In genomic region chr6:144659202-144659731, GRCh38 we compare ENCODE assay signal across 8 cellular contexts.
DNase-seq lines count a peak whose midpoint lies in the region; ATAC-seq and TF ChIP-seq lines count a peak whose summit lies in the region.

No MANE protein-coding gene starts in this region.

- ATAC-seq in GM18511 (IDR thresholded peaks at IDR 0.05; ENCODE audit: unreplicated experiment) = peak; percentile 81
- peak; percentile 94 for ATAC-seq in HG03135 (IDR thresholded peaks at IDR 0.05; ENCODE audit: unreplicated experiment)
- peak; percentile 39 for ATAC-seq in gastroesophageal sphincter

- H3K27ac ChIP-seq in gastroesophageal sphincter = peak overlapping the region in 1 of 4 donors; percentile 21

- no peaks in the 10 kb centered on the region for H3K27me3 ChIP-seq in gastroesophageal sphincter

- H3K27me3 Mint-ChIP-seq in T-helper 2 cell treated with Interferon-gamma antibody and Interleukin-4, amounts not matched to agents 5 μg/mL and 100 μg/mL, for 36 hours (ENCODE audit: low read depth) = no peaks in the 10 kb centered on the region

- peak overlapping the region; percentile 75 for H3K27ac Mint-ChIP-seq in T-helper 2 cell treated with Interferon-gamma antibody and Interleukin-4, amounts not matched to agents 5 μg/mL and 100 μg/mL, for 36 hours

- peaks cover 0 to 46% (median 5%) of the 10 kb centered on the region in 3 donors for H3K4me1 ChIP-seq in gastroesophageal sphincter

- peaks cover 31% of the 10 kb centered on the region for H3K4me1 Mint-ChIP-seq in T-helper 2 cell treated with Interferon-gamma antibody and Interleukin-4, amounts not matched to agents 5 μg/mL and 100 μg/mL, for 36 hours (ENCODE audit: low read depth)

- no peak for TF ChIP-seq CTCF in gastroesophageal sphincter (IDR thresholded peaks at IDR 0.05)

- TF ChIP-seq POLR2A in gastroesophageal sphincter (IDR thresholded peaks at IDR 0.05) = no peak

- H3K36me3 Mint-ChIP-seq in T-helper 2 cell treated with Interferon-gamma antibody and Interleukin-4, amounts not matched to agents 5 μg/mL and 100 μg/mL, for 36 hours (ENCODE audit: low read depth) = peaks cover 1% of the 10 kb centered on the region

- H3K9me3 ChIP-seq in gastroesophageal sphincter = no peaks in the 10 kb centered on the region

- H3K9me3 Mint-ChIP-seq in T-helper 2 cell treated with Interferon-gamma antibody and Interleukin-4, amounts not matched to agents 5 μg/mL and 100 μg/mL, for 36 hours = no peaks in the 10 kb centered on the region

- peak; percentile 15 for DNase-seq in AG08395 (ENCODE audit: low spot score)
- DNase-seq in T-helper 2 cell treated with Interferon-gamma antibody and Interleukin-4, amounts not matched to agents 5 μg/mL and 100 μg/mL, for 36 hours (ENCODE audit: low spot score) = peak; percentile 6
- DNase-seq in retina = peak; percentile 69
- no peak for DNase-seq in epidermal melanocyte (ENCODE audit: insufficient read length, low spot score)
- DNase-seq in GF-D8 (lab: John Stamatoyannopoulos, UW) = no peak

- WGBS in gastroesophageal sphincter (ENCODE audit: low coverage in 1 of 2), 2 donors = 34 to 65% methylated on average over 5 of the region's 5 CpGs

- no peak for TF ChIP-seq EP300 in gastroesophageal sphincter (IDR thresholded peaks at IDR 0.05)

- H3K36me3 ChIP-seq in gastroesophageal sphincter = no peaks in the 10 kb centered on the region

- H3K4me3 Mint-ChIP-seq in T-helper 2 cell treated with Interferon-gamma antibody and Interleukin-4, amounts not matched to agents 5 μg/mL and 100 μg/mL, for 36 hours = peak overlapping the region; percentile 41

- no peak overlapping the region for H3K4me3 ChIP-seq in gastroesophageal sphincter

Comparison
In these comparisons a context has a peak if more than half of its experiments do, and no peak if none do; other contexts are left out.
1. DNase-seq: peak in AG08395 (single experiment), T-helper 2 cell treated with Interferon-gamma antibody and Interleukin-4, amounts not matched to agents 5 μg/mL and 100 μg/mL, for 36 hours (single experiment) and retina (single experiment); none in epidermal melanocyte (single experiment) and GF-D8 (single experiment).
2. ATAC-seq: peak in every context shown above with its lines; median percentile 94 in HG03135; 81 in GM18511; 39 in gastroesophageal sphincter.